19 cellular contexts compared by ENCODE assay signal in genomic region chr1:162536511-162536910, GRCh38. TPM values are rescaled to one million over a fixed set of nuclear protein-coding genes. Genes with fewer than 3 reads are reported as not detected.
A peak's percentile ranks its signal among the peaks of the same experiment; 100 is the strongest.
DNase-seq lines count a peak whose midpoint lies in the region; ATAC-seq and TF ChIP-seq lines count a peak whose summit lies in the region.
"Had no signal": no experiment of that assay in that cellular context is flagged by ENCODE, and none has a peak within 500 bp of the region (broad histone marks: within the 10 kb centered on the region; RNA-seq: fewer than 3 reads in every experiment).

No MANE protein-coding gene starts in this region.

- no peak for TF ChIP-seq POLR2A in breast epithelium (IDR thresholded peaks at IDR 0.05)

- H3K36me3 Mint-ChIP-seq in MCF 10A (ENCODE audit: insufficient read depth, unreplicated experiment) (peaks cover 5% of the 10 kb centered on the region), T-helper 17 cell (ENCODE audit: low read depth) (no peaks in the 10 kb centered on the region)
- peaks cover 7% of the 10 kb centered on the region for H3K36me3 Mint-ChIP-seq in stimulated activated effector memory CD8-positive, alpha-beta T cell treated with anti-CD3 and anti-CD28 coated beads, Interleukin-12 subunit alpha, Interleukin-12 subunit beta, amount 100 ng/mL, for 72 hours

- H3K27ac ChIP-seq in breast epithelium = no peak overlapping the region
- no peak overlapping the region for H3K27ac ChIP-seq in PC-3 (ENCODE audit: low read length)
- peak overlapping the region; percentile 100 for H3K27ac ChIP-seq in epithelial cell of prostate
- H3K27ac ChIP-seq: esophagus squamous epithelium, right atrium auricular region had no signal

- H3K4me1 Mint-ChIP-seq in MCF 10A (ENCODE audit: insufficient read depth, unreplicated experiment) (peaks cover 25% of the 10 kb centered on the region), T-helper 17 cell (peaks cover 2% of the 10 kb centered on the region)
- H3K4me1 Mint-ChIP-seq in stimulated activated effector memory CD8-positive, alpha-beta T cell treated with anti-CD3 and anti-CD28 coated beads, Interleukin-12 subunit alpha, Interleukin-12 subunit beta, amount 100 ng/mL, for 72 hours = peaks cover 9% of the 10 kb centered on the region
- H3K4me1 Mint-ChIP-seq: activated naive CD4-positive, alpha-beta T cell treated with anti-CD3 and anti-CD28 coated beads, Interleukin-2, amount 50 U/mL, for 24 hours had no signal

- no peaks in the 10 kb centered on the region for H3K27me3 Mint-ChIP-seq in MCF 10A (ENCODE audit: insufficient read depth, unreplicated experiment)
- H3K27me3 Mint-ChIP-seq in T-helper 17 cell = no peaks in the 10 kb centered on the region
- H3K27me3 Mint-ChIP-seq: activated naive CD4-positive, alpha-beta T cell treated with anti-CD3 and anti-CD28 coated beads, Interleukin-2, amount 50 U/mL, for 24 hours; IgD-negative memory B cell had no signal

- no peaks in the 10 kb centered on the region for H3K9me2 ChIP-seq in PC-3 (replicated peaks; ENCODE audit: low read length)

- intact Hi-C loops in MCF 10A (cut with micrococcal nuclease) = no loop called here
- intact Hi-C loops in breast epithelium (cut with DNase I; ENCODE audit: low total_unique reads) = no loop called here
- intact Hi-C loops in PC-3 (cut with micrococcal nuclease) = no loop called here

- no peak overlapping the region for H3K27ac Mint-ChIP-seq in MCF 10A (ENCODE audit: low read depth, unreplicated experiment)
- peak overlapping the region; percentile 29 for H3K27ac Mint-ChIP-seq in stimulated activated effector memory CD8-positive, alpha-beta T cell treated with anti-CD3 and anti-CD28 coated beads, Interleukin-12 subunit alpha, Interleukin-12 subunit beta, amount 100 ng/mL, for 72 hours
- H3K27ac Mint-ChIP-seq in T-helper 17 cell = no peak overlapping the region
- H3K27ac Mint-ChIP-seq: activated naive CD4-positive, alpha-beta T cell treated with anti-CD3 and anti-CD28 coated beads, Interleukin-2, amount 50 U/mL, for 24 hours; IgD-negative memory B cell had no signal

- no peak overlapping the region for H3K9ac ChIP-seq in PC-3 (ENCODE audit: low read length)

- no peak for TF ChIP-seq CTCF in MCF 10A (IDR thresholded peaks at IDR 0.05; ENCODE audit: unreplicated experiment)
- TF ChIP-seq CTCF in breast epithelium (IDR thresholded peaks at IDR 0.05) = no peak
- no peak for TF ChIP-seq CTCF in PC-3 (conservative IDR thresholded peaks at IDR 0.05; ENCODE audit: low read depth, low read length)

- H3K4me2 ChIP-seq in PC-3 (ENCODE audit: low read length) = no peak overlapping the region

- H3K4me3 ChIP-seq in breast epithelium (no peak overlapping the region), PC-3 (ENCODE audit: low read length) (no peak overlapping the region)
- H3K4me3 ChIP-seq: esophagus squamous epithelium, right atrium auricular region had no signal

- no peaks in the 10 kb centered on the region for H3K9me3 Mint-ChIP-seq in MCF 10A (ENCODE audit: unreplicated experiment)
- no peaks in the 10 kb centered on the region for H3K9me3 Mint-ChIP-seq in stimulated activated effector memory CD8-positive, alpha-beta T cell treated with anti-CD3 and anti-CD28 coated beads, Interleukin-12 subunit alpha, Interleukin-12 subunit beta, amount 100 ng/mL, for 72 hours
- H3K9me3 Mint-ChIP-seq: activated naive CD4-positive, alpha-beta T cell treated with anti-CD3 and anti-CD28 coated beads, Interleukin-2, amount 50 U/mL, for 24 hours had no signal

- POLR2A ChIA-PET in MCF 10A (lab: Yijun Ruan, JAX) = interaction anchor here (0.6 to 5.8 kb wide), 5 partner anchors 8 to 24 kb away, joined by 3 to 40 read pairs (median 17); partner anchors contain the start of gene UAP1
- POLR2A ChIA-PET in PC-3 (lab: Charles Lee; ENCODE audit: unreplicated experiment) = no interaction called here

- peaks cover 17% of the 10 kb centered on the region for H3F3A ChIP-seq in PC-3 (ENCODE audit: low read length, unreplicated experiment)

- H3K79me2 ChIP-seq in PC-3 (ENCODE audit: low read length) = no peaks in the 10 kb centered on the region

- H4K20me1 ChIP-seq in PC-3 (ENCODE audit: low read length) = no peaks in the 10 kb centered on the region

- H3K27me3 ChIP-seq in breast epithelium (no peaks in the 10 kb centered on the region), PC-3 (ENCODE audit: low read length) (no peaks in the 10 kb centered on the region)
- H3K27me3 ChIP-seq: esophagus squamous epithelium, right atrium auricular region had no signal

- CTCF ChIA-PET in MCF 10A (lab: Yijun Ruan, JAX) (interaction anchor here (1.3 to 2.5 kb wide), 3 partner anchors 8 to 77 kb away, joined by 3 to 10 read pairs (median 8); no protein-coding TSS in a partner anchor), PC-3 (lab: Charles Lee) (no interaction called here)

- H3K9me3 ChIP-seq in breast epithelium (no peaks in the 10 kb centered on the region), PC-3 (ENCODE audit: low read length) (no peaks in the 10 kb centered on the region), T-helper 17 cell (ENCODE audit: control insufficient read depth, low read length, poor library complexity, severe bottlenecking) (no peaks in the 10 kb centered on the region)
- H3K9me3 ChIP-seq: esophagus squamous epithelium, right atrium auricular region had no signal

- no peaks in the 10 kb centered on the region for H3K4me1 ChIP-seq in breast epithelium
- H3K4me1 ChIP-seq in PC-3 (ENCODE audit: insufficient read depth, low read length) = peaks cover 43% of the 10 kb centered on the region

- ATAC-seq in PC-3 (no peak), T-helper 17 cell (no peak)
- peak; percentile 65 for ATAC-seq in stimulated activated effector memory CD8-positive, alpha-beta T cell treated with anti-CD3 and anti-CD28 coated beads, Interleukin-12 subunit alpha, Interleukin-12 subunit beta, amount 100 ng/mL, for 72 hours

- H2AFZ ChIP-seq in PC-3 (ENCODE audit: low read length) = no peak overlapping the region

- BruUV-seq in MCF 10A (replicated peaks; lab: Mats Ljungman, UMichigan) (no TSS peak), PC-3 (replicated peaks; lab: Mats Ljungman, UMichigan) (no TSS peak)

- H3K36me3 ChIP-seq in breast epithelium = no peaks in the 10 kb centered on the region
- no peaks in the 10 kb centered on the region for H3K36me3 ChIP-seq in PC-3 (ENCODE audit: low read depth, low read length)
- H3K36me3 ChIP-seq: esophagus squamous epithelium, right atrium auricular region had no signal

- H3K4me3 Mint-ChIP-seq in MCF 10A (ENCODE audit: unreplicated experiment) (no peak overlapping the region), T-helper 17 cell (no peak overlapping the region)
- H3K4me3 Mint-ChIP-seq in stimulated activated effector memory CD8-positive, alpha-beta T cell treated with anti-CD3 and anti-CD28 coated beads, Interleukin-12 subunit alpha, Interleukin-12 subunit beta, amount 100 ng/mL, for 72 hours = no peak overlapping the region
- H3K4me3 Mint-ChIP-seq: activated naive CD4-positive, alpha-beta T cell treated with anti-CD3 and anti-CD28 coated beads, Interleukin-2, amount 50 U/mL, for 24 hours; IgD-negative memory B cell had no signal

- DNase-seq in MCF 10A (ENCODE audit: unreplicated experiment) (peak; percentile 30), breast epithelium (ENCODE audit: low spot score in 2 of 2) (no peak), PC-3 (peak; percentile 57), epithelial cell of prostate (ENCODE audit: low read depth, low spot score) (peak; percentile 26), NCI-H146 treated with DMSO at 0.1 percent for 48 hours (lab: John Stamatoyannopoulos, UW; ENCODE audit: unreplicated experiment) (no peak), T-helper 17 cell (no peak)
- no peak for DNase-seq in stimulated activated effector memory CD8-positive, alpha-beta T cell treated with anti-CD3 and anti-CD28 coated beads, Interleukin-12 subunit alpha, Interleukin-12 subunit beta, amount 100 ng/mL, for 72 hours (ENCODE audit: low spot score in 2 of 2)
- no peak for DNase-seq in stimulated activated naive CD4-positive, alpha-beta T cell treated with Interleukin-2 at 50 U/mL for 16 hours (lab: John Stamatoyannopoulos, UW)
- DNase-seq: activated CD4-positive, alpha-beta T cell treated with anti-CD3 and anti-CD28 coated beads for 4 hours; activated T-cell treated with anti-CD3 and anti-CD28 coated beads for 4 hours; caudate nucleus; COR-L47; esophagus squamous epithelium; NCI-H2107; NCI-H82; substantia nigra had no signal

RNA-seq across cellular contexts. Expression of gene UAP1, which starts 25.0 kb away (rescaled TPM):
- total RNA-seq in MCF 10A (2022) = 479 and 542 TPM in 2 replicates
- 100 to 1,000 TPM; 123 to 190 (median 128) TPM for total RNA-seq in breast epithelium
- 116 and 118 TPM in 2 replicates for total RNA-seq in PC-3 (2014; rRNA removed)
- total RNA-seq in T-helper 17 cell = 10 to 100 TPM; 30.8 to 31.5 TPM

RNA-seq across cellular contexts. Expression of gene UHMK1, which starts 38.9 kb away (rescaled TPM):
- 76.9 and 102 TPM in 2 replicates for total RNA-seq in MCF 10A (2022)
- 10 to 100 TPM; 44.9 to 68.9 (median 63.8) TPM for total RNA-seq in breast epithelium
- 69.4 and 70.4 TPM in 2 replicates for total RNA-seq in PC-3 (2014; rRNA removed)
- 10 to 100 TPM; 48.7 to 57.9 TPM for total RNA-seq in T-helper 17 cell

Comparison
In these comparisons a context has a peak if more than half of its experiments do, and no peak if none do; other contexts are left out.
1. DNase-seq: peak in MCF 10A (single experiment), PC-3 (single experiment) and epithelial cell of prostate (single experiment); none in breast epithelium (0 of 2), stimulated activated effector memory CD8-positive, alpha-beta T cell treated with anti-CD3 and anti-CD28 coated beads, Interleukin-12 subunit alpha, Interleukin-12 subunit beta, amount 100 ng/mL, for 72 hours (0 of 2), NCI-H146 treated with DMSO at 0.1 percent for 48 hours (single experiment), stimulated activated naive CD4-positive, alpha-beta T cell treated with Interleukin-2 at 50 U/mL for 16 hours (single experiment) and T-helper 17 cell (0 of 3).